In genomic region chr6:69832558-69832957, GRCh38 we compare ENCODE assay signal across 7 cellular contexts. TPM values are rescaled to one million over a fixed set of nuclear protein-coding genes. Genes with fewer than 3 reads are reported as not detected.
"Had no signal": no experiment of that assay in that cellular context is flagged by ENCODE, and none has a peak within 500 bp of the region (broad histone marks: within the 10 kb centered on the region; RNA-seq: fewer than 3 reads in every experiment).

No MANE protein-coding gene starts in this region.

- ATAC-seq: GM12878 had no signal

- DNase-seq: GDM1, GF-D8 had no signal

- H3K4me3 ChIP-seq: GM12878 had no signal

- FAIRE-seq: G401.6, GM12878, GM18507, GM19239 had no signal

RNA-seq across cellular contexts. Expression of gene COL19A1, which starts 33.8 kb away (rescaled TPM):
- total RNA-seq: G401 had no signal
